ENCODE assay signal across 8 cellular contexts in the genomic region with DNA sequence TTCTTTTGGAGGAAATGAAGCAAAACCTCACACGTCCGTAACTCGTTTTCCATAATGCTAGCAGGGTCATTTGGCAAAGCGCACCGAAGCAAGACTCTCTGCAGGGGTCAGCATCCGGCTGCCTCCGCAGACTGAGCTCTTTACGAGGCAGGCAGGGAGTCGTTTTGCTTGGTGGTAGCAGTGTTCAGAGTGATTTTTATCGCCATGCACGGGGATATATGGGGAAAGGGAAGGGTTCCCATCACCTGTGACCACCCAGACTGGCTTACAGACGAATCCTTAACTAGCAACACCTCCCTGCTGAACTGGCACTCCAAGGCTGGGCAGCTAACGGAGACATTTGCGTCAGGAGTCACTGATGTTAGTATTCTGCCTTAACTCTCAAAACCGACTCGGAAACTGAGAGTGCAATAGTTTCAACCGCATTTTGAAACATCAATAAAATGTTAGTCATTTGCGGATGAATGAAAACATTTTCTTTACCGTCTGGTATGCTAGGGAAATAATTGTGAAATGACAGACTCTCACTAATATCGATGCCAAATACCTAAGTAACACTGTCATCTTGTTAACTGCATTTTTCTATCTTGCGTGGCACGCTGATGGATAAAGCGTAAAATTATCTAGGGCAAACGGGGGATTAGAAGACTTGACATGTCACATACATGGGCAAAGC. TPM values are rescaled to one million over a fixed set of nuclear protein-coding genes. Genes with fewer than 3 reads are reported as not detected.
DNase-seq lines count a peak whose midpoint lies in the region; ATAC-seq and TF ChIP-seq lines count a peak whose summit lies in the region.

No MANE protein-coding gene starts in this region.

- H3K4me1 Mint-ChIP-seq in naive thymus-derived CD4-positive, alpha-beta T cell = peaks cover 12 to 25% (median 18%) of the 10 kb centered on the region in 7 donors

- ATAC-seq in HG02610 (IDR thresholded peaks at IDR 0.05; ENCODE audit: unreplicated experiment) = peak; percentile 81
- peak; percentile 18 for ATAC-seq in naive thymus-derived CD4-positive, alpha-beta T cell
- no peak for ATAC-seq in aorta (ENCODE audit: low FRiP score)

- POLR2A ChIA-PET in naive thymus-derived CD4-positive, alpha-beta T cell (lab: Charles Lee) = no interaction called here

- H3K36me3 Mint-ChIP-seq in naive thymus-derived CD4-positive, alpha-beta T cell = peaks cover 0 to 2% (median 0%) of the 10 kb centered on the region in 5 donors

- peaks cover 0 to 32% (median 11%) of the 10 kb centered on the region in 5 donors for H3K27me3 Mint-ChIP-seq in naive thymus-derived CD4-positive, alpha-beta T cell

- H3K36me3 ChIP-seq in WERI-Rb-1 (no peaks in the 10 kb centered on the region), aorta (ENCODE audit: control insufficient read depth in 1 of 2, insufficient read depth in 2 of 2, low read length in 1 of 2) (no peaks in the 10 kb centered on the region)
- no peaks in the 10 kb centered on the region for H3K36me3 ChIP-seq in naive thymus-derived CD4-positive, alpha-beta T cell (ENCODE audit: control insufficient read depth in 2 of 3, insufficient read depth in 3 of 3, low read length in 3 of 3)

- H3K4me3 Mint-ChIP-seq in naive thymus-derived CD4-positive, alpha-beta T cell = no peak overlapping the region

- no peak overlapping the region for H3K27ac Mint-ChIP-seq in naive thymus-derived CD4-positive, alpha-beta T cell

- peak overlapping the region; percentile 99 for H3K4me3 ChIP-seq in WERI-Rb-1 (ENCODE audit: low read depth, low read length)
- peak overlapping the region; percentile 71 for H3K4me3 ChIP-seq in naive thymus-derived CD4-positive, alpha-beta T cell (ENCODE audit: low read length)
- H3K4me3 ChIP-seq in aorta (ENCODE audit: low read length in 2 of 2) = peak overlapping the region; percentile 37 to 81

- peak overlapping the region; percentile 73 for H3K27ac ChIP-seq in WERI-Rb-1
- no peak overlapping the region for H3K27ac ChIP-seq in naive thymus-derived CD4-positive, alpha-beta T cell (ENCODE audit: low read depth, low read length)
- H3K27ac ChIP-seq in aorta (ENCODE audit: low read depth in 1 of 2, low read length in 2 of 2) = peak overlapping the region; percentile 87 to 95

- 0% methylated on average over 24 of the region's 24 CpGs for WGBS in aorta, 2 donors

- H3K9me3 ChIP-seq in WERI-Rb-1 (ENCODE audit: severe bottlenecking) (no peaks in the 10 kb centered on the region), aorta (ENCODE audit: control insufficient read depth, low read length) (no peaks in the 10 kb centered on the region)
- no peaks in the 10 kb centered on the region for H3K9me3 ChIP-seq in naive thymus-derived CD4-positive, alpha-beta T cell (ENCODE audit: control insufficient read depth in 2 of 3, low read length in 3 of 3)

- peak in 2 of 3 donors; percentile 5 to 37 for DNase-seq in stimulated activated CD4-positive, alpha-beta T cell treated with anti-CD3 and anti-CD28 coated beads, Interleukin-12 subunit alpha, Interleukin-12 subunit beta, amount 100 ng/mL, for 48 hours (ENCODE audit: low read depth in 2 of 3, low spot score in 1 of 3)
- no peak for DNase-seq in stimulated activated CD4-positive, alpha-beta T cell treated with anti-CD3 and anti-CD28 coated beads, Interleukin-12 subunit alpha, Interleukin-12 subunit beta, amount 100 ng/mL, for 4 hours
- DNase-seq in NCI-H1105 (lab: John Stamatoyannopoulos, UW) = peak; percentile 58
- DNase-seq in WERI-Rb-1 = peak; percentile 64
- DNase-seq in fibroblast of peridontal ligament (ENCODE audit: extremely low read depth) = peak; percentile 94
- DNase-seq in naive thymus-derived CD4-positive, alpha-beta T cell = peak in 6 of 9 donors; percentile 1 to 26 (median 9)
- DNase-seq in aorta = peak; percentile 62 to 76

- H3K27me3 ChIP-seq in WERI-Rb-1 (ENCODE audit: insufficient read depth, low read depth, severe bottlenecking) (no peaks in the 10 kb centered on the region), aorta (ENCODE audit: control insufficient read depth in 1 of 2, insufficient read depth in 2 of 2, low read length in 1 of 2) (no peaks in the 10 kb centered on the region)
- H3K27me3 ChIP-seq in naive thymus-derived CD4-positive, alpha-beta T cell (ENCODE audit: control insufficient read depth in 2 of 2, insufficient read depth in 2 of 2, low read length in 2 of 2) = no peaks in the 10 kb centered on the region

- peaks cover 0 to 2% (median 0%) of the 10 kb centered on the region in 11 donors for H3K9me3 Mint-ChIP-seq in naive thymus-derived CD4-positive, alpha-beta T cell

- CTCF ChIA-PET in naive thymus-derived CD4-positive, alpha-beta T cell (lab: Charles Lee) = no interaction called here

- H3K4me1 ChIP-seq in naive thymus-derived CD4-positive, alpha-beta T cell (ENCODE audit: control insufficient read depth in 2 of 2, insufficient read depth in 2 of 2, low read length in 2 of 2) = peaks cover 0 to 3% of the 10 kb centered on the region in 2 donors
- no peaks in the 10 kb centered on the region for H3K4me1 ChIP-seq in aorta (ENCODE audit: control insufficient read depth in 1 of 2, insufficient read depth in 2 of 2, low read length in 2 of 2)

- peak; percentile 44 for TF ChIP-seq CTCF in WERI-Rb-1 (IDR thresholded peaks at IDR 0.05; ENCODE audit: low read depth, low read length)

- intact Hi-C loops in naive thymus-derived CD4-positive, alpha-beta T cell (cut with micrococcal nuclease) = loop anchor here in 1 of 2 donors (2.0 to 5.0 kb wide), 2 partner anchors 16 to 1237 kb away; partner anchors contain the start of gene PTGER3
- intact Hi-C loops in aorta (cut with DNase I) = loop anchor here in 1 of 2 donors (5.0 kb wide), 1 partner anchor 102 kb away; no protein-coding TSS in a partner anchor

RNA-seq across cellular contexts. Expression of gene NEGR1, which starts 2.2 kb away (rescaled TPM):
- 1 to 10 TPM in 1 of 5 experiments, under 1 TPM in 1, not detected in 3; 0.08 to 1.2 TPM for total RNA-seq in naive thymus-derived CD4-positive, alpha-beta T cell
- polyA plus RNA-seq in naive thymus-derived CD4-positive, alpha-beta T cell = not detected
- 10 to 100 TPM; 26.7 to 50.3 TPM for total RNA-seq in aorta
- 10 to 100 TPM in 1 of 2 donors, 1 to 10 TPM in 1; 3.5 to 10.1 TPM for polyA plus RNA-seq in aorta

Comparison
In these comparisons a context has a peak if more than half of its experiments do, and no peak if none do; other contexts are left out.
1. RNA of gene NEGR1, which starts 2.2 kb away (total RNA-seq): 26.7 to 50.3 TPM in aorta; 0.08 to 1.2 TPM in naive thymus-derived CD4-positive, alpha-beta T cell; every median in the first group is over 10 times any median in the second.
2. Peak in every context shown above with its lines, with median percentiles within 50 percentile points of each other: H3K4me3 ChIP-seq.